Comparison of ENCODE assay signal across 19 cellular contexts in the genomic region with DNA sequence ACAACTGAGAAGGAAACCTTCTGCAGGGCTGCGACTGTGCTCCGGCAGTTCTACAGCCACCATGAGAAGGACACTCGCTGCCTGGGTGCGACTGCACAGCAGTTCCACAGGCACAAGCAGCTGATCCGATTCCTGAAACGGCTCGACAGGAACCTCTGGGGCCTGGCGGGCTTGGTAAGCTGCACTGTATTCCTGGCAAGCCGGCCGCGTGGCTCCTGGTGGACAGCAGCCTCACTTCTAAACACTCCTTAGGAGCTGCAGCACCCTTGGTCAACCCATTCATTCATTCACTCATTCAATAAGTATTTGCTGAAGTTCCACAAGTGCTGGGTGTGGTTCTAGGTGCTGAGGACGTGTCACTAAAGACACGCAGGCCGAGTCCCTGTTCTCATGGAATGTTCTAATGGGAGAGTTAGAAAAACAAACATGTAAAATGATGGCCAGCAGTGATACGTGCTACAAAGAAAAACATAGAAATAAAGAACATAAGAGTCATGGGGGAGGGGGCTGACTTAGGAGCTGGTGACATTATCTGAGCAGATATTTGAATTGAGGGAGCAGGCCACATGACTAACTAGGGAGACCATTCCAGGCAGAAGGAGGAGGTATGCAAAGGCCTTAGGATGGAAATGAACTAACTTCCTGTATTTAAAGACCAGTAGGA. TPM values are rescaled to one million over a fixed set of nuclear protein-coding genes. Genes with fewer than 3 reads are reported as not detected.
DNase-seq lines count a peak whose midpoint lies in the region; ATAC-seq, FAIRE-seq and TF ChIP-seq lines count a peak whose summit lies in the region.
"Had no signal": no experiment of that assay in that cellular context is flagged by ENCODE, and none has a peak within 500 bp of the region (broad histone marks: within the 10 kb centered on the region; RNA-seq: fewer than 3 reads in every experiment).

No MANE protein-coding gene starts in this region.

- H3K9me3 Mint-ChIP-seq in WTC11, result no peaks in the 10 kb centered on the region
- H3K9me3 Mint-ChIP-seq in osteocyte (ENCODE audit: unreplicated experiment), result no peaks in the 10 kb centered on the region
- H3K9me3 Mint-ChIP-seq: CD8-positive, alpha-beta memory T cell; GM23338 had no signal

- H3K9me3 ChIP-seq in endothelial cell of umbilical vein (replicated peaks; ENCODE audit: control insufficient read depth, insufficient read depth, low read length), result no peaks in the 10 kb centered on the region
- H3K9me3 ChIP-seq: A549; BLaER1 treated with 17β-estradiol and CSF1 and Interleukin-3, amounts not matched to agents 10 nM and 100 nM had no signal

- no peak overlapping the region for H3K4me3 Mint-ChIP-seq in WTC11
- H3K4me3 Mint-ChIP-seq in osteocyte (ENCODE audit: unreplicated experiment), result no peak overlapping the region
- H3K4me3 Mint-ChIP-seq: CD8-positive, alpha-beta memory T cell; GM23338 had no signal

- CTCF ChIA-PET in WTC11 (lab: Charles Lee), result interaction anchor here (1.2 kb wide), 1 partner anchor 153 kb away, joined by 3 read pairs; no protein-coding TSS in a partner anchor
- CTCF ChIA-PET in endothelial cell of umbilical vein (lab: Charles Lee), result interaction anchor here (0.6 kb wide), 1 partner anchor 333 kb away, joined by 3 read pairs; no protein-coding TSS in a partner anchor

- no TSS peak for BruUV-seq in endothelial cell of umbilical vein (replicated peaks; lab: Mats Ljungman, UMichigan)

- dilution Hi-C loops in endothelial cell of umbilical vein (cut with MboI; ENCODE audit: extremely low pct_ligation_motif_present, low sequenced_read_pairs), result no loop called here

- H3K36me3 ChIP-seq in endothelial cell of umbilical vein (ENCODE audit: control insufficient read depth in 2 of 2, extremely low read depth in 1 of 2, insufficient read depth in 2 of 2, low read length in 2 of 2), result no peaks in the 10 kb centered on the region
- H3K36me3 ChIP-seq: BLaER1 treated with 17β-estradiol and CSF1 and Interleukin-3, amounts not matched to agents 10 nM and 100 nM had no signal

- H3K4me3 ChIP-seq in endothelial cell of umbilical vein (replicated peaks in 1 of 3; ENCODE audit: insufficient read depth in 1 of 3, low read depth in 1 of 3, low read length in 3 of 3), result no peak overlapping the region
- H3K4me3 ChIP-seq: A549; BLaER1 treated with 17β-estradiol and CSF1 and Interleukin-3, amounts not matched to agents 10 nM and 100 nM; GM23338 had no signal

- no peak overlapping the region for H3K27ac ChIP-seq in endothelial cell of umbilical vein (ENCODE audit: insufficient read depth, low read depth, low read length)
- H3K27ac ChIP-seq: A549; BLaER1 treated with 17β-estradiol and CSF1 and Interleukin-3, amounts not matched to agents 10 nM and 100 nM; KMS-11 had no signal

- POLR2A ChIA-PET in WTC11 (lab: Charles Lee) (no interaction called here), endothelial cell of umbilical vein (lab: Charles Lee) (no interaction called here)

- no peak for FAIRE-seq in endothelial cell of umbilical vein (lab: Jason Lieb, UNC)
- FAIRE-seq: A549, D721Med had no signal

- peak overlapping the region; percentile 7; the same call in 1 of the 2 replicates for H3K27ac Mint-ChIP-seq in WTC11
- H3K27ac Mint-ChIP-seq in osteocyte (ENCODE audit: unreplicated experiment), result no peak overlapping the region

- ATAC-seq in WTC11, result no peak
- no peak for ATAC-seq in HG02870 (IDR thresholded peaks at IDR 0.05; ENCODE audit: unreplicated experiment)
- ATAC-seq in HG02938 (IDR thresholded peaks at IDR 0.05; ENCODE audit: unreplicated experiment), result no peak
- ATAC-seq: A549, GM23338 had no signal

- H3K4me1 Mint-ChIP-seq in WTC11 (peaks cover 6% of the 10 kb centered on the region), osteocyte (ENCODE audit: unreplicated experiment) (peaks cover 29% of the 10 kb centered on the region)

- H3K9me1 ChIP-seq in endothelial cell of umbilical vein (replicated peaks; ENCODE audit: control insufficient read depth, extremely low read depth, insufficient read depth, low read length), result no peaks in the 10 kb centered on the region

- H3K9ac ChIP-seq in endothelial cell of umbilical vein (replicated peaks; ENCODE audit: extremely low read depth, insufficient read depth, low read length), result no peak overlapping the region
- H3K9ac ChIP-seq: BLaER1 treated with 17β-estradiol and CSF1 and Interleukin-3, amounts not matched to agents 10 nM and 100 nM; KMS-11 had no signal

- H3K36me3 Mint-ChIP-seq in WTC11 (no peaks in the 10 kb centered on the region), osteocyte (ENCODE audit: unreplicated experiment) (no peaks in the 10 kb centered on the region)

- intact Hi-C loops in endothelial cell of umbilical vein (cut with micrococcal nuclease), result no loop called here

- TF ChIP-seq POLR2A in endothelial cell of umbilical vein (IDR thresholded peaks at IDR 0.05; ENCODE audit: low read depth, low read length), result no peak

- H3K27me3 Mint-ChIP-seq in WTC11 (ENCODE audit: low read depth), result no peaks in the 10 kb centered on the region
- H3K27me3 Mint-ChIP-seq in osteocyte (ENCODE audit: unreplicated experiment), result no peaks in the 10 kb centered on the region
- H3K27me3 Mint-ChIP-seq: CD8-positive, alpha-beta memory T cell had no signal

- H3K79me2 ChIP-seq in endothelial cell of umbilical vein (ENCODE audit: control insufficient read depth, insufficient read depth, low read length), result no peaks in the 10 kb centered on the region

- H4K20me1 ChIP-seq in endothelial cell of umbilical vein (replicated peaks; ENCODE audit: control insufficient read depth, extremely low read depth, insufficient read depth, low read length), result no peaks in the 10 kb centered on the region
- H4K20me1 ChIP-seq: BLaER1 treated with 17β-estradiol and CSF1 and Interleukin-3, amounts not matched to agents 10 nM and 100 nM had no signal

- peak overlapping the region; percentile 54 for H2AFZ ChIP-seq in endothelial cell of umbilical vein (ENCODE audit: low read depth, low read length)
- H2AFZ ChIP-seq: GM23338 had no signal

- H3K4me2 ChIP-seq in endothelial cell of umbilical vein (ENCODE audit: insufficient read depth, low read length), result no peak overlapping the region
- H3K4me2 ChIP-seq: A549; BLaER1 treated with 17β-estradiol and CSF1 and Interleukin-3, amounts not matched to agents 10 nM and 100 nM; GM23338; KMS-11 had no signal

- H3K4me1 ChIP-seq in endothelial cell of umbilical vein (ENCODE audit: control insufficient read depth, extremely low read depth, insufficient read depth, low read length), result peaks cover 7% of the 10 kb centered on the region

- TF ChIP-seq CTCF in WTC11 (IDR thresholded peaks at IDR 0.05) (no peak), endothelial cell of umbilical vein (IDR thresholded peaks at IDR 0.05; ENCODE audit: extremely low read depth in 1 of 2, insufficient read depth in 1 of 2, low read depth in 1 of 2, low read length in 2 of 2) (no peak), osteocyte (IDR thresholded peaks at IDR 0.05) (no peak)

- DNase-seq in EH (ENCODE audit: low read depth) (peak; percentile 53), WTC11 (ENCODE audit: low spot score) (no peak), endothelial cell of umbilical vein (ENCODE audit: low read depth, low spot score) (no peak), osteocyte (ENCODE audit: extremely low spot score, unreplicated experiment) (peak; percentile 64), UCSD-AML1 (lab: John Stamatoyannopoulos, UW; ENCODE audit: unreplicated experiment) (no peak)
- DNase-seq: CD8-positive, alpha-beta memory T cell; DMS79; NCI-H1436; NCI-H2029 treated with DMSO at 0.1 percent for 48 hours; NCI-H510A had no signal

- no peaks in the 10 kb centered on the region for H3K27me3 ChIP-seq in endothelial cell of umbilical vein (ENCODE audit: control insufficient read depth in 2 of 2, insufficient read depth in 2 of 2, low read length in 2 of 2)
- H3K27me3 ChIP-seq: BLaER1 treated with 17β-estradiol and CSF1 and Interleukin-3, amounts not matched to agents 10 nM and 100 nM had no signal

TF ChIP-seq in WTC11, 78 proteins besides CTCF, POLR2A, EP300 and RAD21 (continues in another document):
- TF ChIP-seq TEAD1 (CRISPR knock-in tag; IDR thresholded peaks at IDR 0.05), result no peak

TF ChIP-seq in endothelial cell of umbilical vein, 7 proteins besides CTCF, POLR2A, EP300 and RAD21 (continues in another document):
- no peak for TF ChIP-seq GATA2 (IDR thresholded peaks at IDR 0.05; ENCODE audit: insufficient read depth, insufficient read length, low read depth, low read length)
- TF ChIP-seq POLR2AphosphoS5 (IDR thresholded peaks at IDR 0.05; ENCODE audit: insufficient read depth, low read depth, low read length), result no peak

RNA-seq across cellular contexts. Expression of gene IL4, which starts 6.1 kb away (rescaled TPM):
- not detected in 3 replicates for total RNA-seq in WTC11 (2021)
- not detected in 2 replicates for total RNA-seq in endothelial cell of umbilical vein
- not detected in 2 replicates for polyA plus RNA-seq in endothelial cell of umbilical vein
- polyA plus RNA-seq in endothelial cell of umbilical vein (2011; cell fraction: cytosol; rRNA removed), result not detected in 2 replicates
- polyA plus RNA-seq in endothelial cell of umbilical vein (2011; cell fraction: nucleus; rRNA removed), result not detected in 2 replicates
- not detected in 2 replicates for polyA plus RNA-seq in endothelial cell of umbilical vein (2012)
- not detected in 2 replicates for polyA minus RNA-seq in endothelial cell of umbilical vein
- not detected for polyA minus RNA-seq in endothelial cell of umbilical vein (2011; cell fraction: cytosol; rRNA and poly(A)+ RNA removed)
- polyA minus RNA-seq in endothelial cell of umbilical vein (2011; cell fraction: nucleus; rRNA and poly(A)+ RNA removed), result not detected in 2 replicates
- total RNA-seq in osteocyte, result not detected in 2 replicates
- total RNA-seq: G401, GM23338, M059J had no signal
- polyA plus RNA-seq: A549; CD8-positive, alpha-beta memory T cell; GM23338 had no signal

RNA-seq across cellular contexts. Expression of gene IL13, which starts 21.9 kb away (rescaled TPM):
- total RNA-seq in WTC11 (2021) (not detected in 3 replicates), endothelial cell of umbilical vein (not detected in 2 replicates), osteocyte (not detected in 2 replicates)
- 0.06 TPM in 2 replicates for polyA plus RNA-seq in endothelial cell of umbilical vein
- not detected in 2 replicates for polyA plus RNA-seq in endothelial cell of umbilical vein (2011; cell fraction: cytosol; rRNA removed)
- 0.59 and 0.71 TPM in 2 replicates for polyA plus RNA-seq in endothelial cell of umbilical vein (2011; cell fraction: nucleus; rRNA removed)
- polyA plus RNA-seq in endothelial cell of umbilical vein (2012), result not detected in 2 replicates
- polyA minus RNA-seq in endothelial cell of umbilical vein, result 0.47 TPM in 1 of 2 replicates, not detected in the other
- polyA minus RNA-seq in endothelial cell of umbilical vein (2011; cell fraction: cytosol; rRNA and poly(A)+ RNA removed), result not detected
- polyA minus RNA-seq in endothelial cell of umbilical vein (2011; cell fraction: nucleus; rRNA and poly(A)+ RNA removed), result 0.38 and 0.43 TPM in 2 replicates
- total RNA-seq: G401, GM23338, M059J had no signal
- polyA plus RNA-seq: CD8-positive, alpha-beta memory T cell; GM23338 had no signal

RNA-seq across cellular contexts. Expression of gene KIF3A, which starts 57.5 kb away (rescaled TPM):
- total RNA-seq in WTC11 (2021) (10.1 to 12.5 TPM (median 12.1 TPM) in 3 replicates), endothelial cell of umbilical vein (11.2 and 15.8 TPM in 2 replicates), osteocyte (15.3 and 21.9 TPM in 2 replicates)
- 2.4 and 3.3 TPM in 2 replicates for polyA plus RNA-seq in endothelial cell of umbilical vein
- 3.5 and 3.6 TPM in 2 replicates for polyA plus RNA-seq in endothelial cell of umbilical vein (2011; cell fraction: cytosol; rRNA removed)
- 7.8 and 12.3 TPM in 2 replicates for polyA plus RNA-seq in endothelial cell of umbilical vein (2011; cell fraction: nucleus; rRNA removed)
- polyA plus RNA-seq in endothelial cell of umbilical vein (2012), result 9.0 and 14.0 TPM in 2 replicates
- 6.5 and 8.9 TPM in 2 replicates for polyA minus RNA-seq in endothelial cell of umbilical vein
- 3.8 TPM for polyA minus RNA-seq in endothelial cell of umbilical vein (2011; cell fraction: cytosol; rRNA and poly(A)+ RNA removed)
- 8.7 and 11.6 TPM in 2 replicates for polyA minus RNA-seq in endothelial cell of umbilical vein (2011; cell fraction: nucleus; rRNA and poly(A)+ RNA removed)

Comparison
In these comparisons a context has a peak if more than half of its experiments do, and no peak if none do; other contexts are left out.
1. DNase-seq: peak in EH (single experiment) and osteocyte (single experiment); none in WTC11 (single experiment), endothelial cell of umbilical vein (single experiment) and UCSD-AML1 (single experiment).